Comparison of ENCODE assay signal across 1 cellular context in genomic region chr5:7872517-7873149, GRCh38.
TF ChIP-seq lines count a peak whose summit lies in the region.

No MANE protein-coding gene starts in this region.

TF ChIP-seq in GM12878, 131 proteins besides CTCF, POLR2A, EP300 and RAD21:
- TF ChIP-seq MYC (IDR thresholded peaks at IDR 0.05; ENCODE audit: insufficient read depth, insufficient read length, insufficient replicate concordance, low read length, severe bottlenecking) (no peak), RUNX3 (IDR thresholded peaks at IDR 0.05; ENCODE audit: low read length) (no peak), IKZF1 (conservative IDR thresholded peaks at IDR 0.05) (no peak), RAD51 (IDR thresholded peaks at IDR 0.05) (no peak)
- TF ChIP-seq, protein P1, sequence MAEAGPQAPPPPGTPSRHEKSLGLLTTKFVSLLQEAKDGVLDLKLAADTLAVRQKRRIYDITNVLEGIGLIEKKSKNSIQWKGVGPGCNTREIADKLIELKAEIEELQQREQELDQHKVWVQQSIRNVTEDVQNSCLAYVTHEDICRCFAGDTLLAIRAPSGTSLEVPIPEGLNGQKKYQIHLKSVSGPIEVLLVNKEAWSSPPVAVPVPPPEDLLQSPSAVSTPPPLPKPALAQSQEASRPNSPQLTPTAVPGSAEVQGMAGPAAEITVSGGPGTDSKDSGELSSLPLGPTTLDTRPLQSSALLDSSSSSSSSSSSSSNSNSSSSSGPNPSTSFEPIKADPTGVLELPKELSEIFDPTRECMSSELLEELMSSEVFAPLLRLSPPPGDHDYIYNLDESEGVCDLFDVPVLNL (IDR thresholded peaks at IDR 0.05; ENCODE audit: low read depth, low read length), result no peak
- TF ChIP-seq, protein P2, sequence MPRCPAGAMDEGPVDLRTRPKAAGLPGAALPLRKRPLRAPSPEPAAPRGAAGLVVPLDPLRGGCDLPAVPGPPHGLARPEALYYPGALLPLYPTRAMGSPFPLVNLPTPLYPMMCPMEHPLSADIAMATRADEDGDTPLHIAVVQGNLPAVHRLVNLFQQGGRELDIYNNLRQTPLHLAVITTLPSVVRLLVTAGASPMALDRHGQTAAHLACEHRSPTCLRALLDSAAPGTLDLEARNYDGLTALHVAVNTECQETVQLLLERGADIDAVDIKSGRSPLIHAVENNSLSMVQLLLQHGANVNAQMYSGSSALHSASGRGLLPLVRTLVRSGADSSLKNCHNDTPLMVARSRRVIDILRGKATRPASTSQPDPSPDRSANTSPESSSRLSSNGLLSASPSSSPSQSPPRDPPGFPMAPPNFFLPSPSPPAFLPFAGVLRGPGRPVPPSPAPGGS (IDR thresholded peaks at IDR 0.05; ENCODE audit: borderline replicate concordance, insufficient read depth, low read depth, low read length, poor library complexity, severe bottlenecking), result no peak
TF ChIP-seq in GM12878: peak in this region for 0.
